1 cellular context compared by ENCODE assay signal in genomic region chr2:127498386-127498785, GRCh38.
TF ChIP-seq lines count a peak whose summit lies in the region.

No MANE protein-coding gene starts in this region.

TF ChIP-seq in H1, 55 proteins besides CTCF, POLR2A, EP300 and RAD21:
- TF ChIP-seq TAF7 (optimal IDR thresholded peaks at IDR 0.05; ENCODE audit: borderline replicate concordance, low read depth, low read length) (no peak), CEBPB (IDR thresholded peaks at IDR 0.05; ENCODE audit: low read depth, low read length) (peak; percentile 82), KDM1A (IDR thresholded peaks at IDR 0.05; ENCODE audit: borderline replicate concordance, low read length) (no peak)
TF ChIP-seq in H1: peak in this region for 1.
